In the genomic region with DNA sequence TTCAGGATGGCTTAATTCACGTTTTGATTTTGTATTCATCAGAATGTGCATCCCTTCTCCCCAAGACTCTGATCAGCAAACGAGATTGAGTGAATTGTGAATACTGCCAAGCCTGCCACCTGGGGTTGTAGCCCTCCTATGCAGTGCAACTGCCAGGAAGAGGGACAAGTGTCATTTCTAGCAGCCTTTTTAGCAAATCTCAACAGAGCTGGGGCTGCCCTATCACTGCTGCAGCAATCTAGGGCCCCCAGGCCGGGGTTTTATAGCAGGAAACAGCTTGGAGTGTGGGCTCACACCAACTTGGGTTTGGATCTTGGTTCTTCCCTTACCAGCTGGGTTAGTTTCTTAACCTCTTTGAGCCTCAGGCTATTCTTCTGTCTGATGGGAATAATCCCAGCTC, we compare ENCODE assay signal across 13 cellular contexts. TPM values are rescaled to one million over a fixed set of nuclear protein-coding genes. Genes with fewer than 3 reads are reported as not detected.
A peak's percentile ranks its signal among the peaks of the same experiment; 100 is the strongest.
DNase-seq lines count a peak whose midpoint lies in the region; ATAC-seq, FAIRE-seq and TF ChIP-seq lines count a peak whose summit lies in the region.
"Had no signal": no experiment of that assay in that cellular context is flagged by ENCODE, and none has a peak within 500 bp of the region (broad histone marks: within the 10 kb centered on the region; RNA-seq: fewer than 3 reads in every experiment).

No MANE protein-coding gene starts in this region.

- H4K91ac ChIP-seq in H1 (replicated peaks; ENCODE audit: insufficient read length, low read length): no peak overlapping the region

- H3K18ac ChIP-seq in H1 (ENCODE audit: extremely low read depth, low read length) (no peak overlapping the region), mesendoderm (ENCODE audit: low read length) (no peak overlapping the region)

- DNase-seq in heart right ventricle (no peak), left cardiac atrium (no peak), H1 (ENCODE audit: low read depth in 1 of 2, low spot score in 2 of 2) (no peak), type B pancreatic cell (ENCODE audit: extremely low spot score, unreplicated experiment) (peak; percentile 37), NCI-H526 (lab: John Stamatoyannopoulos, UW) (no peak), mesendoderm (no peak), NCI-H146 (lab: John Stamatoyannopoulos, UW) (no peak)
- DNase-seq: NCI-H510A, small intestine had no signal

- TF ChIP-seq RAD21 in H1 (IDR thresholded peaks at IDR 0.05 in 1 of 2, conservative IDR thresholded peaks at IDR 0.05 in 1 of 2; ENCODE audit: low read depth in 2 of 2, low read length in 2 of 2): no peak

- H2BK120ac ChIP-seq in H1 (replicated peaks; ENCODE audit: low read depth, low read length) (no peak overlapping the region), mesendoderm (ENCODE audit: low read depth, low read length) (no peak overlapping the region)

- H2BK15ac ChIP-seq in H1 (ENCODE audit: low read length) (no peak overlapping the region), mesendoderm (replicated peaks; ENCODE audit: low read depth) (no peak overlapping the region)

- H3K27ac ChIP-seq in heart right ventricle (peak overlapping the region in 7 of 10 donors; percentile 1 to 79 (median 37)), H1 (ENCODE audit: low read depth, low read length) (no peak overlapping the region), mesendoderm (ENCODE audit: low read depth, low read length) (no peak overlapping the region)

- no peaks in the 10 kb centered on the region; the same call in 1 of the 2 replicates for H3K23me2 ChIP-seq in H1 (ENCODE audit: low read depth, low read length)

- H4K8ac ChIP-seq in H1 (ENCODE audit: extremely low read depth, insufficient read depth, low read length) (no peak overlapping the region), mesendoderm (ENCODE audit: low read depth, low read length) (no peak overlapping the region)

- no peak for TF ChIP-seq EP300 in H1 (IDR thresholded peaks at IDR 0.05; ENCODE audit: borderline replicate concordance in 1 of 2, low read depth in 2 of 2, low read length in 2 of 2)

- TF ChIP-seq POLR2A in H1 (IDR thresholded peaks at IDR 0.05; ENCODE audit: control extremely low read depth in 1 of 2, low read depth in 2 of 2, low read length in 2 of 2): no peak

- H3K79me1 ChIP-seq in H1 (ENCODE audit: low read depth, low read length) (no peaks in the 10 kb centered on the region), mesendoderm (ENCODE audit: low read length) (no peaks in the 10 kb centered on the region)

- peak in 1 of 8 donors; percentile 8 for ATAC-seq in heart right ventricle
- no peak for ATAC-seq in left cardiac atrium
- ATAC-seq in HG02981 (IDR thresholded peaks at IDR 0.05; ENCODE audit: unreplicated experiment): peak; percentile 17

- H2BK12ac ChIP-seq in H1 (ENCODE audit: low read depth, low read length): no peak overlapping the region

- H3K23ac ChIP-seq in H1 (ENCODE audit: insufficient read length) (no peak overlapping the region), mesendoderm (ENCODE audit: low read length) (no peak overlapping the region)

- no peaks in the 10 kb centered on the region for H3K36me3 Mint-ChIP-seq in type B pancreatic cell
- H3K36me3 Mint-ChIP-seq: stimulated activated effector memory CD8-positive, alpha-beta T cell treated with anti-CD3 and anti-CD28 coated beads, Interleukin-12 subunit alpha, Interleukin-12 subunit beta, amount 100 ng/mL, for 72 hours; T-cell had no signal

- FAIRE-seq in H1 (lab: Jason Lieb, UNC): no peak
- FAIRE-seq: K562, small intestine had no signal

- H2BK20ac ChIP-seq in H1 (ENCODE audit: low read length): no peak overlapping the region

- no peak overlapping the region for H3K14ac ChIP-seq in H1 (ENCODE audit: insufficient read length)

- H3K4me3 ChIP-seq in heart right ventricle: peak overlapping the region in 5 of 10 donors; percentile 15 to 60 (median 22)
- no peak overlapping the region for H3K4me3 ChIP-seq in H1 (ENCODE audit: extremely low read depth in 1 of 4, insufficient read depth in 2 of 4, low read depth in 3 of 4, low read length in 4 of 4)
- H3K4me3 ChIP-seq in mesendoderm (ENCODE audit: low read length): no peak overlapping the region
- H3K4me3 ChIP-seq: K562 had no signal

- no peaks in the 10 kb centered on the region for H4K20me1 ChIP-seq in H1 (replicated peaks in 1 of 2; ENCODE audit: control insufficient read depth in 1 of 2, insufficient read depth in 2 of 2, low read length in 2 of 2)

- H4K5ac ChIP-seq in H1 (ENCODE audit: insufficient read length, low read depth, low read length) (no peak overlapping the region), mesendoderm (ENCODE audit: low read length) (no peak overlapping the region)

- H3K56ac ChIP-seq in H1 (replicated peaks; ENCODE audit: insufficient read length, low read depth, low read length) (no peak overlapping the region), mesendoderm (ENCODE audit: low read length) (no peak overlapping the region)

- peaks cover 0 to 36% (median 10%) of the 10 kb centered on the region in 9 donors for H3K4me1 ChIP-seq in heart right ventricle
- peaks cover 0 to 6% (median 1%) of the 10 kb centered on the region in 4 experiments; a peak in 5 of 7 replicates for H3K4me1 ChIP-seq in H1 (replicated peaks in 1 of 4; ENCODE audit: control insufficient read depth in 3 of 4, insufficient read depth in 4 of 4, low read length in 3 of 4)
- H3K4me1 ChIP-seq in mesendoderm (ENCODE audit: control insufficient read depth, low read depth, low read length): no peaks in the 10 kb centered on the region

- H3K27me3 ChIP-seq in heart right ventricle (no peaks in the 10 kb centered on the region), H1 (replicated peaks in 1 of 4; ENCODE audit: control insufficient read depth in 3 of 4, extremely low read depth in 1 of 4, insufficient read depth in 3 of 4, low read length in 3 of 4) (no peaks in the 10 kb centered on the region; a peak in 1 of 7 replicates), mesendoderm (ENCODE audit: insufficient read depth, low read length, poor library complexity) (no peaks in the 10 kb centered on the region)

- WGBS in heart right ventricle, 2 donors: 50 to 61% methylated on average over 3 of the region's 3 CpGs
- WGBS in H1 (ENCODE audit: extremely low coverage in 1 of 2, insufficient coverage in 1 of 2, insufficient read length in 1 of 2, insufficient replicate concordance in 2 of 2, low coverage in 1 of 2, low lambda C conversion rate in 2 of 2, missing lambda C conversion rate in 1 of 2), 2 experiments: 42% methylated on average over 3 of the region's 3 CpGs; no CpG with 5 or more reads in 1 of the 2 experiments
- WGBS in mesendoderm (ENCODE audit: extremely low coverage, insufficient coverage, low lambda C conversion rate): no CpG with 5 or more reads among the region's 3 CpGs

- CTCF ChIA-PET in H1 (lab: Charles Lee; ENCODE audit: partially characterized antibody): interaction anchor here (1.0 to 2.5 kb wide), 4 partner anchors 18 to 136 kb away, joined by 3 to 12 read pairs (median 4); no protein-coding TSS in a partner anchor

- peak overlapping the region; percentile 75; the same call in 1 of the 2 replicates for H2AFZ ChIP-seq in H1 (ENCODE audit: low read length)

- H2BK5ac ChIP-seq in H1 (ENCODE audit: low read depth, low read length): no peak overlapping the region
- H2BK5ac ChIP-seq in mesendoderm (ENCODE audit: low read length): no peak overlapping the region

- H3K9me3 ChIP-seq in heart right ventricle: no peaks in the 10 kb centered on the region
- no peaks in the 10 kb centered on the region for H3K9me3 ChIP-seq in H1 (ENCODE audit: insufficient read depth in 2 of 2, low read depth in 1 of 2, low read length in 1 of 2)

- POLR2A ChIA-PET in H1 (lab: Charles Lee; ENCODE audit: partially characterized antibody): no interaction called here

- peaks cover 26% of the 10 kb centered on the region for H3K4me1 Mint-ChIP-seq in type B pancreatic cell (ENCODE audit: unreplicated experiment)

- H3K9ac ChIP-seq in H1 (replicated peaks in 1 of 4; ENCODE audit: extremely low read depth in 1 of 4, low read depth in 3 of 4, low read length in 3 of 4) (no peak overlapping the region), mesendoderm (ENCODE audit: low read length) (no peak overlapping the region)

- H3K4me3 Mint-ChIP-seq in type B pancreatic cell: no peak overlapping the region
- H3K4me3 Mint-ChIP-seq: stimulated activated effector memory CD8-positive, alpha-beta T cell treated with anti-CD3 and anti-CD28 coated beads, Interleukin-12 subunit alpha, Interleukin-12 subunit beta, amount 100 ng/mL, for 72 hours; T-cell had no signal

- H3K36me3 ChIP-seq in heart right ventricle (peaks cover 0 to 40% (median 0%) of the 10 kb centered on the region in 9 donors), H1 (ENCODE audit: control insufficient read depth in 2 of 4, insufficient read depth in 4 of 4, low read length in 3 of 4) (no peaks in the 10 kb centered on the region), mesendoderm (ENCODE audit: control insufficient read depth, insufficient read depth, low read length) (no peaks in the 10 kb centered on the region)

- intact Hi-C loops in heart right ventricle (cut with DNase I) (no loop called here), left cardiac atrium (cut with DNase I) (no loop called here)

- no peaks in the 10 kb centered on the region for H3K9me3 Mint-ChIP-seq in type B pancreatic cell
- H3K9me3 Mint-ChIP-seq: stimulated activated effector memory CD8-positive, alpha-beta T cell treated with anti-CD3 and anti-CD28 coated beads, Interleukin-12 subunit alpha, Interleukin-12 subunit beta, amount 100 ng/mL, for 72 hours; T-cell had no signal

- no peak overlapping the region for H3K27ac Mint-ChIP-seq in type B pancreatic cell
- H3K27ac Mint-ChIP-seq: stimulated activated effector memory CD8-positive, alpha-beta T cell treated with anti-CD3 and anti-CD28 coated beads, Interleukin-12 subunit alpha, Interleukin-12 subunit beta, amount 100 ng/mL, for 72 hours; T-cell had no signal

- H3K79me2 ChIP-seq in H1 (ENCODE audit: control insufficient read depth in 1 of 2, insufficient read depth in 2 of 2, low read length in 2 of 2): no peaks in the 10 kb centered on the region
- H3K79me2 ChIP-seq in mesendoderm (ENCODE audit: control insufficient read depth, insufficient read depth, low read length): no peaks in the 10 kb centered on the region

- TF ChIP-seq CTCF in heart right ventricle (IDR thresholded peaks at IDR 0.05): no peak
- no peak for TF ChIP-seq CTCF in H1 (IDR thresholded peaks at IDR 0.05; ENCODE audit: control extremely low read depth in 1 of 3, insufficient read depth in 1 of 3, low read depth in 1 of 3, low read length in 3 of 3)
- TF ChIP-seq CTCF in type B pancreatic cell (conservative IDR thresholded peaks at IDR 0.05): no peak

- H2AK5ac ChIP-seq in H1 (ENCODE audit: low read depth, low read length) (no peak overlapping the region), mesendoderm (ENCODE audit: low read length) (no peak overlapping the region)

- peaks cover 24% of the 10 kb centered on the region for H3K27me3 Mint-ChIP-seq in type B pancreatic cell

- H3K4ac ChIP-seq in H1 (replicated peaks; ENCODE audit: insufficient read length, low read depth, low read length): no peak overlapping the region
- H3K4ac ChIP-seq in mesendoderm (ENCODE audit: low read depth, low read length): no peak overlapping the region

- H3K4me2 ChIP-seq in H1 (ENCODE audit: insufficient read depth in 1 of 2, low read depth in 2 of 2, low read length in 2 of 2) (no peak overlapping the region), mesendoderm (ENCODE audit: low read length) (no peak overlapping the region)

RNA-seq across cellular contexts. Expression of gene CSF1R, which starts 4.0 kb away (rescaled TPM):
- total RNA-seq in heart right ventricle: 10 to 100 TPM in 7 of 10 donors, 1 to 10 TPM in 3; 6.8 to 83.9 (median 11.2) TPM
- 1 to 10 TPM; 4.8 to 6.4 TPM for polyA plus RNA-seq in heart right ventricle
- 10 to 100 TPM; 18.3 to 41.6 TPM for total RNA-seq in left cardiac atrium
- not detected in 2 replicates for total RNA-seq in H1 (2021; fragmentation: NEBNext Ultra II Directional; extraction: Animal tissue kit (Norgen Biotek cat#: 25700))
- 0.12 TPM in 1 of 2 replicates, not detected in the other for polyA plus RNA-seq in H1 (2011; rRNA removed)
- polyA plus RNA-seq in H1 (2011; cell fraction: cytosol; rRNA removed): not detected
- not detected for polyA plus RNA-seq in H1 (2011; cell fraction: nucleus; rRNA removed)
- 0.14 TPM in 1 of 4 replicates, not detected in the others for polyA plus RNA-seq in H1 (2012, experiment 1 of 2)
- 0.08 TPM for polyA plus RNA-seq in H1 (2012, experiment 2 of 2)
- 0.08 TPM for polyA plus RNA-seq in H1 (2013, experiment 1 of 2)
- polyA plus RNA-seq in H1 (2013, experiment 2 of 2): 0.04 TPM
- polyA minus RNA-seq in H1 (2011; rRNA and poly(A)+ RNA removed): not detected in 2 replicates
- not detected for polyA minus RNA-seq in H1 (2011; cell fraction: cytosol; rRNA and poly(A)+ RNA removed)
- polyA minus RNA-seq in H1 (2011; cell fraction: nucleus; rRNA and poly(A)+ RNA removed): not detected
- total RNA-seq in type B pancreatic cell (ENCODE audit: low replicate concordance): 1.6 and 4.0 TPM in 2 replicates
- 0.04 TPM for polyA plus RNA-seq in mesendoderm (2013, experiment 1 of 2)
- polyA plus RNA-seq in mesendoderm (2013, experiment 2 of 2): 0.11 TPM

Comparison
In these comparisons a context has a peak if more than half of its experiments do, and no peak if none do; other contexts are left out.
1. H3K27ac ChIP-seq: peak in heart right ventricle (7 of 10); none in H1 (single experiment) and mesendoderm (single experiment).